8 cellular contexts compared by ENCODE assay signal in genomic region chr1:27098447-27099153, GRCh38. TPM values are rescaled to one million over a fixed set of nuclear protein-coding genes. Genes with fewer than 3 reads are reported as not detected.
DNase-seq lines count a peak whose midpoint lies in the region; ATAC-seq, FAIRE-seq and TF ChIP-seq lines count a peak whose summit lies in the region.

No MANE protein-coding gene starts in this region.

- peak overlapping the region; percentile 16 for H3K9ac ChIP-seq in SK-N-MC (ENCODE audit: insufficient read length)

- DNase-seq in H4 (ENCODE audit: low spot score) (peak; percentile 39), SK-N-MC (ENCODE audit: low read depth, low spot score) (no peak), heart left ventricle (peak in 2 of 5 donors; percentile 62 to 72), sciatic nerve (ENCODE audit: low spot score) (no peak), GM19239 (ENCODE audit: insufficient read length, low spot score) (no peak), NCI-H524 treated with DMSO at 0.1 percent for 48 hours (lab: John Stamatoyannopoulos, UW) (no peak), NOMO-1 (lab: John Stamatoyannopoulos, UW; ENCODE audit: unreplicated experiment in 2 of 2) (no peak)
- no peak for DNase-seq in CD4-positive, alpha-beta memory T cell

- intact Hi-C loops in heart left ventricle (cut with DNase I) = loop anchor here in 7 of 10 donors (1.0 to 10.0 kb wide), 6 partner anchors 100 to 134 kb away; partner anchors contain the start of gene KDF1 (in 1 of the 7)
- intact Hi-C loops in sciatic nerve (cut with DNase I) = loop anchor here (5.0 kb wide), 1 partner anchor 51 kb away; no protein-coding TSS in a partner anchor
- intact Hi-C loops in CD4-positive, alpha-beta memory T cell (cut with micrococcal nuclease) = no loop called here

- POLR2A ChIA-PET in CD4-positive, alpha-beta memory T cell (lab: Charles Lee; ENCODE audit: partially characterized antibody) = no interaction called here

- no peaks in the 10 kb centered on the region for H3K27me3 ChIP-seq in heart left ventricle
- H3K27me3 ChIP-seq in CD4-positive, alpha-beta memory T cell (ENCODE audit: insufficient read depth, low read length) = no peaks in the 10 kb centered on the region

- peaks cover 0 to 9% of the 10 kb centered on the region in 2 donors for H3K36me3 Mint-ChIP-seq in CD4-positive, alpha-beta memory T cell

- WGBS in heart left ventricle, 4 donors = 48 to 62% (median 53%) methylated on average over 14 of the region's 14 CpGs

- no peak for TF ChIP-seq CTCF in heart left ventricle (IDR thresholded peaks at IDR 0.05)

- H3K27ac ChIP-seq in SK-N-MC (peak overlapping the region; percentile 45), heart left ventricle (peak overlapping the region; percentile 61 to 91 (median 83))
- no peak overlapping the region for H3K27ac ChIP-seq in CD4-positive, alpha-beta memory T cell (ENCODE audit: low read depth, low read length)

- H3K9me3 ChIP-seq in SK-N-MC (ENCODE audit: low read depth, low read length) (no peaks in the 10 kb centered on the region), heart left ventricle (no peaks in the 10 kb centered on the region)
- no peaks in the 10 kb centered on the region for H3K9me3 ChIP-seq in CD4-positive, alpha-beta memory T cell (ENCODE audit: control insufficient read depth in 1 of 2, low read length in 2 of 2)

- no peak for TF ChIP-seq POLR2A in heart left ventricle (IDR thresholded peaks at IDR 0.05)

- no peaks in the 10 kb centered on the region for H3K9me3 Mint-ChIP-seq in CD4-positive, alpha-beta memory T cell

- peaks cover 3 to 45% (median 28%) of the 10 kb centered on the region in 12 donors for H3K4me1 ChIP-seq in heart left ventricle
- no peaks in the 10 kb centered on the region for H3K4me1 ChIP-seq in CD4-positive, alpha-beta memory T cell (ENCODE audit: insufficient read depth, low read length)

- peaks cover 0 to 4% (median 4%) of the 10 kb centered on the region in 4 donors for H3K4me1 Mint-ChIP-seq in CD4-positive, alpha-beta memory T cell

- peak overlapping the region; percentile 34 for H3K4me3 ChIP-seq in SK-N-MC
- no peak overlapping the region for H3K4me3 ChIP-seq in heart left ventricle
- H3K4me3 ChIP-seq in CD4-positive, alpha-beta memory T cell (ENCODE audit: low read length in 2 of 2) = no peak overlapping the region

- H3K36me3 ChIP-seq in SK-N-MC (ENCODE audit: insufficient read depth, low read length) (no peaks in the 10 kb centered on the region), heart left ventricle (peaks cover 0 to 25% (median 0%) of the 10 kb centered on the region in 9 donors)
- no peaks in the 10 kb centered on the region for H3K36me3 ChIP-seq in CD4-positive, alpha-beta memory T cell (ENCODE audit: insufficient read depth, low read length)

- no peak overlapping the region for H3K4me3 Mint-ChIP-seq in CD4-positive, alpha-beta memory T cell

- H3K27ac Mint-ChIP-seq in CD4-positive, alpha-beta memory T cell = peak overlapping the region in 3 of 7 donors; percentile 53 to 78 (median 59)

- CTCF ChIA-PET in CD4-positive, alpha-beta memory T cell (lab: Charles Lee; ENCODE audit: partially characterized antibody) = interaction anchor here (0.8 to 15.4 kb wide), 11 partner anchors 14 to 198 kb away, joined by 3 to 247 read pairs (median 4); no protein-coding TSS in a partner anchor

- ATAC-seq in heart left ventricle = peak; percentile 35 to 67 (median 47)
- peak; percentile 4 for ATAC-seq in sciatic nerve

- FAIRE-seq in GM19239 (lab: Jason Lieb, UNC) = no peak

- no peaks in the 10 kb centered on the region for H3K27me3 Mint-ChIP-seq in CD4-positive, alpha-beta memory T cell

RNA-seq across cellular contexts. Expression of gene SLC9A1, which starts 56.3 kb away (rescaled TPM):
- 1.6 and 5.2 TPM in 2 replicates for total RNA-seq in H4 (2014; rRNA removed; shearing (Covaris generic))
- total RNA-seq in heart left ventricle (10 to 100 TPM; 11.4 to 44.9 (median 25.3) TPM), sciatic nerve (17.3 TPM)
- 10 to 100 TPM in 1 of 2 donors, 1 to 10 TPM in 1; 9.4 to 15.1 TPM for polyA plus RNA-seq in heart left ventricle
- 10 to 100 TPM; 11.4 to 13.2 TPM for total RNA-seq in CD4-positive, alpha-beta memory T cell
- 10 to 100 TPM in 1 of 2 donors, 1 to 10 TPM in 1; 2.1 to 15.0 TPM for polyA plus RNA-seq in CD4-positive, alpha-beta memory T cell
